Comparison of ENCODE assay signal across 8 cellular contexts in the genomic region with DNA sequence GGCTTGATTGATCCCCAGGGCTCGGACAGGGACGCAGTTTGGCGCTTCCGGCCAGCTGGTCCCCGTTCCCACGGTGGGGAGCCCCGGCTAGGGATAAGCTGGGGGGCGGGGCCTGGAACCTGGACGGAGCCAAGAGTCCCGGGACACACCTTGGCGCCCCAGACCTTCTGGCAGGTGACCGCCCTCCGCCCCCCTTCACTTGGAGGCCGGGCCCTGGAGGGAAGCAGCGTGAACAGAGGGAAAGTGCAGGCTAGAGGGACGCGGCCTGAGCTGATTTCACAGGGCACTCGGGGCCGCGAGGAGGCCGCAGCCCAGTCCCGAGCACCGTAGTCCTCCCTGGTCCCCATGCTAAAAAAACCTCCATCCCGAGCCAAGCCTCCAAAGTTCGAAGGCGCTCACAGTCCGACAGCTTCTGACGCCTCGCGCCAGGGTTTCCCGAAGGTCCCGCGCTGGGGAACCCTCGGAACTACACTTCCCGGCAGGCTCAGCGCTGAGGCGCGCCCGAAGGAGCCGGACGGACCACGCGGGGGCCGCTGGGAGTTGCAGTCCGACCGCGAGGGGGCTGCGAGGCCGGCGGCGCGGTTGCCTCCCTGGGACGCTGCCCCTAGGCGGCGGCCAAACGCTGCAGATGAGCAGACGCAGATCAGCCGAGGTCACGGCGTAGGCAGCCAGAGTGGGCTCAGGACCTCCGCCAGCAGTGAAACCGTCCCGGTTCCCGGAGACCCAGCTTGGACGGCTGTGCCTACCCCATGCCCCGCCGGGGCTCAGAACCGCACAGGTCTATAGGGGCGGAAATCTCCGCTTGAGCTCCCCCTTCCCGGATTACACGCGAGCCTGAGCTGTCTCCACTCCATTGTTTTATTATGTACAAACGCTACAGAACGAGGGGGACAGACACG. TPM values are rescaled to one million over a fixed set of nuclear protein-coding genes. Genes with fewer than 3 reads are reported as not detected.
DNase-seq lines count a peak whose midpoint lies in the region; ATAC-seq, FAIRE-seq and TF ChIP-seq lines count a peak whose summit lies in the region.

A gene with protein sequence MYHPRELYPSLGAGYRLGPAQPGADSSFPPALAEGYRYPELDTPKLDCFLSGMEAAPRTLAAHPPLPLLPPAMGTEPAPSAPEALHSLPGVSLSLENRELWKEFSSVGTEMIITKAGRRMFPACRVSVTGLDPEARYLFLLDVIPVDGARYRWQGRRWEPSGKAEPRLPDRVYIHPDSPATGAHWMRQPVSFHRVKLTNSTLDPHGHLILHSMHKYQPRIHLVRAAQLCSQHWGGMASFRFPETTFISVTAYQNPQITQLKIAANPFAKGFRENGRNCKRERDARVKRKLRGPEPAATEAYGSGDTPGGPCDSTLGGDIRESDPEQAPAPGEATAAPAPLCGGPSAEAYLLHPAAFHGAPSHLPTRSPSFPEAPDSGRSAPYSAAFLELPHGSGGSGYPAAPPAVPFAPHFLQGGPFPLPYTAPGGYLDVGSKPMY (minus strand): TSS at position 451 of the 899 bp plus-strand sequence. CDS start 731 bp downstream, outside the sequence.

- peak within 1 kb of the TSS; percentile 94 for H3K27ac Mint-ChIP-seq in Calu3 (ENCODE audit: unreplicated experiment)
- H3K27ac Mint-ChIP-seq in mesothelial cell of epicardium, result peak within 1 kb of the TSS; percentile 82

- H3K36me3 Mint-ChIP-seq in Calu3 (ENCODE audit: insufficient read depth, unreplicated experiment) (peaks cover 76% of the 10 kb centered on the region), mesothelial cell of epicardium (peaks cover 13% of the 10 kb centered on the region)

- H3K4me1 Mint-ChIP-seq in Calu3 (ENCODE audit: low read depth, unreplicated experiment) (peaks cover 59% of the 10 kb centered on the region), mesothelial cell of epicardium (peaks cover 30% of the 10 kb centered on the region)

- H3K9ac ChIP-seq in endocrine pancreas (ENCODE audit: control insufficient read depth, insufficient read depth, low read length), result peak within 1 kb of the TSS; percentile 30

- no peaks in the 10 kb centered on the region for H3K4me1 ChIP-seq in endocrine pancreas (ENCODE audit: control insufficient read depth, insufficient read depth, low read length)

- no peak for FAIRE-seq in HTR-8/SVneo (lab: Jason Lieb, UNC)

- no peaks in the 10 kb centered on the region for H3K9me3 Mint-ChIP-seq in Calu3 (ENCODE audit: low read depth, unreplicated experiment)
- H3K9me3 Mint-ChIP-seq in mesothelial cell of epicardium, result peaks cover under 1% of the 10 kb centered on the region

- no peaks in the 10 kb centered on the region for H3K9me3 ChIP-seq in endocrine pancreas (ENCODE audit: control insufficient read depth, low read length)

- no TSS peak for BruUV-seq in Calu3 (replicated peaks; lab: Mats Ljungman, UMichigan)

- TF ChIP-seq CTCF in Calu3 (IDR thresholded peaks at IDR 0.05; ENCODE audit: unreplicated experiment) (peak; percentile 93), mesothelial cell of epicardium (IDR thresholded peaks at IDR 0.05; ENCODE audit: unreplicated experiment) (peak; percentile 73)

- peak; percentile 62 for ATAC-seq in GM21367 (IDR thresholded peaks at IDR 0.05; ENCODE audit: unreplicated experiment)

- peak within 1 kb of the TSS; percentile 85 for H3K4me3 Mint-ChIP-seq in Calu3 (ENCODE audit: low read depth, unreplicated experiment)
- peak within 1 kb of the TSS; percentile 77 for H3K4me3 Mint-ChIP-seq in mesothelial cell of epicardium

- peaks cover 4% of the 10 kb centered on the region for H3K36me3 ChIP-seq in endocrine pancreas (ENCODE audit: control insufficient read depth, insufficient read depth, low read length)

- intact Hi-C loops in Calu3 (cut with micrococcal nuclease; ENCODE audit: unreplicated experiment), result no loop called here

- H3K27me3 ChIP-seq in endocrine pancreas (ENCODE audit: control insufficient read depth, insufficient read depth, low read length), result no peaks in the 10 kb centered on the region

- peak; percentile 98 for DNase-seq in Calu3
- DNase-seq in HTR-8/SVneo (ENCODE audit: insufficient read length, low spot score), result peak; percentile 88
- peak; percentile 89 for DNase-seq in NK-92 treated with Interleukin-12 subunit alpha and Interleukin-12 subunit beta, amount 100 ng/mL, for 24 hours (lab: John Stamatoyannopoulos, UW)
- DNase-seq in activated CD8-positive, alpha-beta memory T cell treated with anti-CD3 and anti-CD28 coated beads, Interleukin-2, amount 50 U/mL, for 1 hour (ENCODE audit: extremely low read depth), result peak; percentile 72
- peak; percentile 88 to 95 for DNase-seq in mesothelial cell of epicardium (ENCODE audit: low spot score in 2 of 2, unreplicated experiment in 2 of 2)
- peak; percentile 84 to 86 for DNase-seq in stimulated activated CD8-positive, alpha-beta memory T cell treated with anti-CD3 and anti-CD28 coated beads, Interleukin-15, amount 100 ng/mL, for 4 hours (ENCODE audit: low read depth in 2 of 2)

- CTCF ChIA-PET in Calu3 (lab: Charles Lee), result interaction anchor here (0.6 to 2.7 kb wide), 24 partner anchors 12 to 543 kb away, joined by 3 to 20 read pairs (median 4); partner anchors contain the start of genes ALDOA, CD2BP2, CORO1A and GDPD3

- no peaks in the 10 kb centered on the region for H3K27me3 Mint-ChIP-seq in Calu3 (ENCODE audit: unreplicated experiment)
- no peaks in the 10 kb centered on the region for H3K27me3 Mint-ChIP-seq in mesothelial cell of epicardium (ENCODE audit: low read depth)

- no peak within 1 kb of the TSS for H3K4me3 ChIP-seq in endocrine pancreas (ENCODE audit: control insufficient read depth, insufficient read depth, low read length)

RNA-seq across cellular contexts. Expression of the gene that starts here (rescaled TPM):
- total RNA-seq in Calu3 (2022), result 3.6 and 4.7 TPM in 2 replicates
- total RNA-seq in mesothelial cell of epicardium, result 2.3 to 2.7 TPM (median 2.4 TPM) in 3 replicates
